14 cellular contexts compared by ENCODE assay signal in genomic region chr10:119248681-119249080, GRCh38. TPM values are rescaled to one million over a fixed set of nuclear protein-coding genes. Genes with fewer than 3 reads are reported as not detected.
DNase-seq lines count a peak whose midpoint lies in the region; ATAC-seq and TF ChIP-seq lines count a peak whose summit lies in the region.
"Had no signal": no experiment of that assay in that cellular context is flagged by ENCODE, and none has a peak within 500 bp of the region (broad histone marks: within the 10 kb centered on the region; RNA-seq: fewer than 3 reads in every experiment).

No MANE protein-coding gene starts in this region.

- no peaks in the 10 kb centered on the region for H4K20me1 ChIP-seq in fibroblast of lung (ENCODE audit: control insufficient read depth, extremely low read depth, insufficient read depth, low read length)

- no peaks in the 10 kb centered on the region for H3K36me3 ChIP-seq in fibroblast of lung (ENCODE audit: control insufficient read depth, insufficient read depth, low read length)
- no peaks in the 10 kb centered on the region for H3K36me3 ChIP-seq in sigmoid colon
- no peaks in the 10 kb centered on the region for H3K36me3 ChIP-seq in upper lobe of right lung
- H3K36me3 ChIP-seq: SJSA1 had no signal

- no peak for ATAC-seq in upper lobe of right lung

- H3K27me3 ChIP-seq in fibroblast of lung (ENCODE audit: control insufficient read depth, insufficient read depth, low read length) (no peaks in the 10 kb centered on the region), sigmoid colon (no peaks in the 10 kb centered on the region), upper lobe of right lung (no peaks in the 10 kb centered on the region)
- H3K27me3 ChIP-seq: SJSA1 had no signal

- H3K4me2 ChIP-seq in fibroblast of lung (ENCODE audit: extremely low read depth, insufficient read depth, low read length): no peak overlapping the region
- H3K4me2 ChIP-seq: PC-9 had no signal

- H3K9me3 ChIP-seq in fibroblast of lung (ENCODE audit: control insufficient read depth, insufficient read depth, low read depth, low read length): no peaks in the 10 kb centered on the region
- no peaks in the 10 kb centered on the region for H3K9me3 ChIP-seq in sigmoid colon
- no peaks in the 10 kb centered on the region for H3K9me3 ChIP-seq in upper lobe of right lung
- H3K9me3 ChIP-seq: SJSA1 had no signal

- peak; percentile 40 for DNase-seq in NCI-H2171 treated with DMSO at 0.1 percent for 48 hours (lab: John Stamatoyannopoulos, UW)
- no peak for DNase-seq in NCI-H2171 (lab: John Stamatoyannopoulos, UW)
- DNase-seq in fibroblast of lung (ENCODE audit: low read depth in 2 of 2): no peak
- DNase-seq in sigmoid colon: no peak
- no peak for DNase-seq in upper lobe of right lung
- DNase-seq in nucleus accumbens (lab: John Stamatoyannopoulos, UW): no peak
- DNase-seq in NCI-H748 (lab: John Stamatoyannopoulos, UW; ENCODE audit: unreplicated experiment): no peak
- no peak for DNase-seq in erythroblast (lab: John Stamatoyannopoulos, UW)
- DNase-seq: 8988T, NCI-H1105, NCI-H2081 treated with DMSO at 0.1 percent for 48 hours, NCI-H510A, PC-9 had no signal

- peaks cover 71% of the 10 kb centered on the region for H3K79me2 ChIP-seq in fibroblast of lung (ENCODE audit: control insufficient read depth, insufficient read depth, low read length)

- TF ChIP-seq CTCF in fibroblast of lung (conservative IDR thresholded peaks at IDR 0.05 in 1 of 2, IDR thresholded peaks at IDR 0.05 in 1 of 2; ENCODE audit: low read depth in 1 of 2, low read length in 2 of 2): no peak
- no peak for TF ChIP-seq CTCF in sigmoid colon (IDR thresholded peaks at IDR 0.05)
- TF ChIP-seq CTCF in upper lobe of right lung (IDR thresholded peaks at IDR 0.05): no peak

- intact Hi-C loops in sigmoid colon (cut with DNase I): no loop called here
- intact Hi-C loops in upper lobe of right lung (cut with DNase I): no loop called here

- WGBS in sigmoid colon, 2 donors: 93 to 94% methylated on average over 4 of the region's 4 CpGs

- peak overlapping the region; percentile 95 for H3K27ac ChIP-seq in fibroblast of lung (ENCODE audit: insufficient read depth, low read length)
- peak overlapping the region; percentile 36 to 94 (median 82) for H3K27ac ChIP-seq in sigmoid colon
- peak overlapping the region; percentile 69 for H3K27ac ChIP-seq in upper lobe of right lung
- H3K27ac ChIP-seq: PC-9 had no signal

- H3K4me3 ChIP-seq in fibroblast of lung (replicated peaks in 1 of 4; ENCODE audit: control extremely low read depth in 1 of 4, insufficient read depth in 1 of 4, low read depth in 3 of 4, low read length in 4 of 4) (no peak overlapping the region), sigmoid colon (no peak overlapping the region), upper lobe of right lung (no peak overlapping the region)
- H3K4me3 ChIP-seq: PC-9, SJSA1 had no signal

- H3K4me1 ChIP-seq in fibroblast of lung (ENCODE audit: control insufficient read depth, extremely low read depth, insufficient read depth, low read length) (peaks cover 55% of the 10 kb centered on the region), sigmoid colon (peaks cover 0 to 66% (median 64%) of the 10 kb centered on the region in 4 donors), upper lobe of right lung (peaks cover 44% of the 10 kb centered on the region)

- no peak for TF ChIP-seq POLR2A in sigmoid colon (IDR thresholded peaks at IDR 0.05)
- TF ChIP-seq POLR2A in erythroblast (IDR thresholded peaks at IDR 0.05; ENCODE audit: low read length): no peak

- no peak for TF ChIP-seq EP300 in sigmoid colon (IDR thresholded peaks at IDR 0.05)

- H2AFZ ChIP-seq in fibroblast of lung (ENCODE audit: low read length): no peak overlapping the region
- H2AFZ ChIP-seq: PC-9 had no signal

- H3K9ac ChIP-seq in fibroblast of lung (ENCODE audit: insufficient read depth, low read length): no peak overlapping the region

RNA-seq across cellular contexts. Expression of gene GRK5, which starts 41.3 kb away (rescaled TPM):
- total RNA-seq in fibroblast of lung (19.0 and 24.1 TPM in 2 replicates), sigmoid colon (10 to 100 TPM; 19.8 to 32.4 (median 22.2) TPM), upper lobe of right lung (83.5 TPM)
- polyA plus RNA-seq in fibroblast of lung (26.9 and 90.3 TPM in 2 replicates), sigmoid colon (10 to 100 TPM in 2 of 3 donors, 1 to 10 TPM in 1; 7.9 to 19.2 (median 15.5) TPM)
- 30.0 and 94.7 TPM in 2 replicates for polyA plus RNA-seq in fibroblast of lung (2012)
- 28.8 and 64.8 TPM in 2 replicates for polyA minus RNA-seq in fibroblast of lung (ENCODE audit: low replicate concordance)
